ENCODE assay signal across 18 cellular contexts in the genomic region with DNA sequence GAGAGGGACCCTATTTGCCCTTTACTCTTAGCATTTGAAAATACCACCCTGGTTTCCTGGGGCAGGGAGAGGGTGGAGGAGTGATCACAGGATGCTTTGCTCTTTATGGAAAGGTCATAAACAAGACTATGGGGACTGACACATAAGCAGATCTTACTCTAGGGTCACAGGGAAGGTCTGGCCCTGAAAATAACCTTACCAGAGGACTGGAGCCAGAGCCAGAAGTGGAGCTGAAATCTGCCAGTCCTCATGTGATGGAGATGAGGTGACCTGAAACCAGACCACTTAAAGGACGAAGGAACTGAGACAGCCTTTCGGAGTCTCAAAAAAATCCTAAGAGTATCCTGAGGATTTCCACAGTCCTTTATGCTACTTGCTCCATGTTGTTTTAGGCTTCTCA. TPM values are rescaled to one million over a fixed set of nuclear protein-coding genes. Genes with fewer than 3 reads are reported as not detected.
DNase-seq lines count a peak whose midpoint lies in the region; ATAC-seq and TF ChIP-seq lines count a peak whose summit lies in the region.
"Had no signal": no experiment of that assay in that cellular context is flagged by ENCODE, and none has a peak within 500 bp of the region (broad histone marks: within the 10 kb centered on the region; RNA-seq: fewer than 3 reads in every experiment).

No MANE protein-coding gene starts in this region.

- H3K4me1 ChIP-seq in heart left ventricle (peaks cover 0 to 54% (median 16%) of the 10 kb centered on the region in 12 donors), left ventricle myocardium inferior (peaks cover 68% of the 10 kb centered on the region), gastrocnemius medialis (peaks cover 48 to 54% of the 10 kb centered on the region in 2 donors)

- intact Hi-C loops in heart left ventricle (cut with DNase I) (no loop called here), cardiac septum (cut with DNase I) (no loop called here), left ventricle myocardium inferior (cut with micrococcal nuclease) (no loop called here), left ventricle myocardium superior (cut with micrococcal nuclease) (no loop called here), gastrocnemius medialis (cut with DNase I; ENCODE audit: low total_unique reads) (loop anchor here (1.0 kb wide), 1 partner anchor 20 kb away; no protein-coding TSS in a partner anchor)

- in situ Hi-C loops in gastrocnemius medialis (cut with MboI; ENCODE audit: low sequenced_read_pairs in 4 of 4), result no loop called here

- H3K9me3 ChIP-seq in heart left ventricle (no peaks in the 10 kb centered on the region), left ventricle myocardium inferior (replicated peaks) (no peaks in the 10 kb centered on the region), gastrocnemius medialis (no peaks in the 10 kb centered on the region)

- no peak for TF ChIP-seq POLR2A in heart left ventricle (IDR thresholded peaks at IDR 0.05)
- TF ChIP-seq POLR2A in gastrocnemius medialis (IDR thresholded peaks at IDR 0.05), result peak in 1 of 2 donors; percentile 30

- 53 to 60% (median 58%) methylated on average over 2 of the region's 2 CpGs for WGBS in heart left ventricle, 4 donors

- H3K27ac ChIP-seq in heart left ventricle (peak overlapping the region in 10 of 12 donors; percentile 8 to 70 (median 32)), left ventricle myocardium inferior (replicated peaks) (peak overlapping the region; percentile 93), gastrocnemius medialis (peak overlapping the region; percentile 84 to 98 (median 93))

- no peak overlapping the region for H3K4me3 ChIP-seq in heart left ventricle
- H3K4me3 ChIP-seq in left ventricle myocardium inferior, result no peak overlapping the region
- H3K4me3 ChIP-seq in gastrocnemius medialis, result no peak overlapping the region
- H3K4me3 ChIP-seq: GM23338 had no signal

- peak in 1 of 5 donors; percentile 29 for DNase-seq in heart left ventricle
- DNase-seq in cardiac septum (ENCODE audit: low spot score), result no peak
- DNase-seq in left ventricle myocardium inferior, result no peak
- DNase-seq in left ventricle myocardium superior, result no peak
- peak; percentile 40 to 80 for DNase-seq in gastrocnemius medialis
- no peak for DNase-seq in activated CD4-positive, alpha-beta T cell treated with anti-CD3 and anti-CD28 coated beads, Interleukin-2, amount 50 U/mL, for 48 hours
- DNase-seq in NCI-H146 treated with DMSO at 0.1 percent for 48 hours (lab: John Stamatoyannopoulos, UW; ENCODE audit: unreplicated experiment), result no peak
- DNase-seq: C1 segment of cervical spinal cord; Calu3; CD4-positive, alpha-beta memory T cell; COR-L47; DMS53; DMS79 treated with DMSO at 0.1 percent for 48 hours; GF-D8; H9 had no signal

- TF ChIP-seq CTCF in heart left ventricle (IDR thresholded peaks at IDR 0.05) (no peak), left ventricle myocardium inferior (IDR thresholded peaks at IDR 0.05; ENCODE audit: borderline replicate concordance) (no peak), gastrocnemius medialis (IDR thresholded peaks at IDR 0.05 in 4 of 5, conservative IDR thresholded peaks at IDR 0.05 in 1 of 5) (no peak)

- peak; percentile 29 to 52 (median 44) for ATAC-seq in heart left ventricle
- ATAC-seq in left ventricle myocardium superior, result peak; percentile 78
- peak; percentile 55 to 70 for ATAC-seq in gastrocnemius medialis
- ATAC-seq: GM23338, HCT116 had no signal

- H3K36me3 ChIP-seq in heart left ventricle, result peaks cover 0 to 100% (median 79%) of the 10 kb centered on the region in 9 donors
- H3K36me3 ChIP-seq in left ventricle myocardium inferior, result peaks cover 93% of the 10 kb centered on the region
- H3K36me3 ChIP-seq in gastrocnemius medialis, result peaks cover 0 to 97% of the 10 kb centered on the region in 2 donors

- no peaks in the 10 kb centered on the region for H3K27me3 ChIP-seq in heart left ventricle
- no peaks in the 10 kb centered on the region for H3K27me3 ChIP-seq in left ventricle myocardium inferior (ENCODE audit: low read depth)
- H3K27me3 ChIP-seq in gastrocnemius medialis, result no peaks in the 10 kb centered on the region

RNA-seq across cellular contexts. Expression of gene PFKM, which starts 12.4 kb away (rescaled TPM):
- total RNA-seq in heart left ventricle (100 to 1,000 TPM; 230 to 901 (median 521) TPM), cardiac septum (400 TPM), left ventricle myocardium inferior (671 TPM), left ventricle myocardium superior (703 TPM), gastrocnemius medialis (1,000 to 10,000 TPM in 1 of 4 donors, 100 to 1,000 TPM in 3; 341 to 1,022 (median 763) TPM)
- 100 to 1,000 TPM; 160 to 205 TPM for polyA plus RNA-seq in heart left ventricle

RNA-seq across cellular contexts. Expression of gene SENP1, which starts 25.6 kb away (rescaled TPM):
- total RNA-seq in heart left ventricle, result 10 to 100 TPM in 4 of 9 donors, 1 to 10 TPM in 5; 6.9 to 13.6 (median 9.2) TPM
- 1 to 10 TPM; 2.1 to 3.8 TPM for polyA plus RNA-seq in heart left ventricle
- 10.1 TPM for total RNA-seq in cardiac septum
- total RNA-seq in left ventricle myocardium inferior, result 5.3 TPM
- total RNA-seq in left ventricle myocardium superior, result 7.6 TPM
- 10 to 100 TPM in 3 of 4 donors, 1 to 10 TPM in 1; 8.7 to 19.1 (median 13.1) TPM for total RNA-seq in gastrocnemius medialis

RNA-seq across cellular contexts. Expression of gene ASB8, which starts 25.8 kb away (rescaled TPM):
- total RNA-seq in heart left ventricle, result 10 to 100 TPM; 73.2 to 97.6 (median 81.5) TPM
- polyA plus RNA-seq in heart left ventricle, result 10 to 100 TPM; 24.9 to 49.1 TPM
- 69.4 TPM for total RNA-seq in cardiac septum
- total RNA-seq in left ventricle myocardium inferior, result 80.3 TPM
- 89.0 TPM for total RNA-seq in left ventricle myocardium superior
- total RNA-seq in gastrocnemius medialis, result 100 to 1,000 TPM; 134 to 359 (median 210) TPM

RNA-seq across cellular contexts. Expression of gene CCDC184, which starts 51.9 kb away (rescaled TPM):
- total RNA-seq in heart left ventricle (1 to 10 TPM in 2 of 9 donors, under 1 TPM in 7; 0.25 to 1.5 (median 0.54) TPM), cardiac septum (0.67 TPM), left ventricle myocardium inferior (1.0 TPM), left ventricle myocardium superior (1.1 TPM), gastrocnemius medialis (1 to 10 TPM in 2 of 4 donors, under 1 TPM in 2; 0.38 to 2.0 (median 1.1) TPM)
- polyA plus RNA-seq in heart left ventricle, result under 1 TPM; 0.76 to 0.99 TPM
- total RNA-seq: A172 had no signal

Comparison
In these comparisons a context has a peak if more than half of its experiments do, and no peak if none do; other contexts are left out.
1. DNase-seq: peak in gastrocnemius medialis (2 of 2); none in cardiac septum (single experiment), left ventricle myocardium inferior (single experiment), left ventricle myocardium superior (single experiment), activated CD4-positive, alpha-beta T cell treated with anti-CD3 and anti-CD28 coated beads, Interleukin-2, amount 50 U/mL, for 48 hours (0 of 2) and NCI-H146 treated with DMSO at 0.1 percent for 48 hours (single experiment).
2. H3K27ac ChIP-seq: peak in every context shown above with its lines; median percentile 93 in left ventricle myocardium inferior; 93 in gastrocnemius medialis; 32 in heart left ventricle.
3. Peak in every context shown above with its lines, with median percentiles within 50 percentile points of each other: ATAC-seq.